ENCODE assay signal across 35 cellular contexts in the genomic region with DNA sequence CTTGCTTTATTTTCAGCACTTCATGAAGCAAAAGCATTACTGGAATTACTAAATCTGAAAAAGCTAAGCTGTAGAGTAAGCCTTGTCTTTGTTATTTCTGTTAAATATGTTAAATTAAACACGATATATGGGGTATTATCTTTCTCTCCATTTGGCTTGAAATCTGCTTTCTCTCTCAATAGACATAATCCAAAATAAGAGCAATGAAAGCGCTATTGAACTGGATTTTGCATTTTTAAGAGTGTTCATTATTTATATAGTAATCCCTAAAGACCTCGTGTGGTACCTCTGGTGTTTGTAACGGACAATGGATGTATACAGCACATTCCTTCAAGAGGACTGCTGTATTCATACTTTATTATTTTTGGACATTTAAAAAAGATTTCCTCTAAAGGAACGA.
"Had no signal": no experiment of that assay in that cellular context is flagged by ENCODE, and none has a peak within 500 bp of the region (broad histone marks: within the 10 kb centered on the region; RNA-seq: fewer than 3 reads in every experiment).

No MANE protein-coding gene starts in this region.

- H3K9ac ChIP-seq: KMS-11 had no signal

- H3K4me3 ChIP-seq: MG63 had no signal

- H3K9me3 ChIP-seq: MG63 had no signal

- H3K4me2 ChIP-seq: KMS-11 had no signal

- DNase-seq: Karpas-422, Kasumi-1, KG1, MG63, MM.1S, MV-4-11, NCI-H1048, NCI-H1092, NCI-H1092 treated with DMSO at 0.1 percent for 48 hours, NCI-H1105, NCI-H1105 treated with DMSO at 0.1 percent for 48 hours, NCI-H1417, NCI-H1417 treated with DMSO at 0.1 percent for 48 hours, NCI-H1436, NCI-H1436 treated with DMSO at 0.1 percent for 48 hours, NCI-H146, NCI-H1694, NCI-H1694 treated with DMSO at 0.1 percent for 48 hours, NCI-H187, NCI-H187 treated with DMSO at 0.1 percent for 48 hours, NCI-H1930, NCI-H2029, NCI-H2029 treated with DMSO at 0.1 percent for 48 hours, NCI-H2081, NCI-H2081 treated with DMSO at 0.1 percent for 48 hours, NCI-H2107, NCI-H2171, NCI-H2171 treated with DMSO at 0.1 percent for 48 hours, NCI-H2227 treated with DMSO at 0.1 percent for 48 hours, NCI-H226, NCI-H345, NCI-H446, NCI-H446 treated with DMSO at 0.1 percent for 48 hours, NCI-H510A had no signal

- H3K36me3 ChIP-seq: MG63 had no signal

- H3K27ac ChIP-seq: KMS-11 had no signal

- H3K27me3 ChIP-seq: MG63 had no signal
